In the genomic region with DNA sequence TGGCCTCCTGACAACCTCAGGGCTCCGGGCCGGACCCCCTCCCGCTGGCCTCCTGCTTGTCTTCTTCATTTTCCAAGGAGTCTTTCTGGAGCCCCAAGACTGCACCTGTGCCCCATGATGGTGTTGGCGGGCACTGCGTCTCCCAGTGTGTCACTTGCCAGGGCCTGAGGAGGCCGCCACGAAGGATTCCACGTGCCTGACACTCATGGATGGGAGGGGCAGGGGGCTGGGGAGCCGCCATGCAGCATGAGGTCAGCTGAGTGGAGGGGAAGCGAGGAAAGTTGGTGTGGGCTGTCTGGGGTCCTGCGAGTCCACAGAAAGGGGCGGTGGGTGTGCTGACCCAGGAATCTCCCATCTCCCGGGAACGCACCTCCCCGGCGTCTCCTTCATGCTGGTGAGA, we compare ENCODE assay signal across 26 cellular contexts.
"Had no signal": no experiment of that assay in that cellular context is flagged by ENCODE, and none has a peak within 500 bp of the region (broad histone marks: within the 10 kb centered on the region; RNA-seq: fewer than 3 reads in every experiment).

No MANE protein-coding gene starts in this region.

- H3K27me3 ChIP-seq: colonic mucosa, neutrophil, pancreas, testis, tibial artery had no signal

- H3K4me3 ChIP-seq: colonic mucosa, lung, pancreas, psoas muscle, testis, tibial artery had no signal

- H3K4me1 ChIP-seq: colonic mucosa, pancreas, psoas muscle, testis, tibial artery had no signal

- H3K36me3 ChIP-seq: colonic mucosa, neutrophil, pancreas had no signal

- H3K36me3 Mint-ChIP-seq: immature natural killer cell, memory B cell, natural killer cell, type B pancreatic cell had no signal

- H3K9me3 Mint-ChIP-seq: central memory CD8-positive, alpha-beta T cell; immature natural killer cell; memory B cell; natural killer cell; stimulated activated naive CD8-positive, alpha-beta T cell treated with anti-CD3 and anti-CD28 coated beads, Interleukin-15, amount 100 ng/mL, for 72 hours; type B pancreatic cell had no signal

- H3K27ac ChIP-seq: colonic mucosa, neutrophil, pancreas, psoas muscle, testis, tibial artery had no signal

- H3K4me1 Mint-ChIP-seq: central memory CD8-positive, alpha-beta T cell; natural killer cell; stimulated activated naive CD8-positive, alpha-beta T cell treated with anti-CD3 and anti-CD28 coated beads, Interleukin-15, amount 100 ng/mL, for 72 hours had no signal

- H3K27ac Mint-ChIP-seq: memory B cell; natural killer cell; stimulated activated naive CD8-positive, alpha-beta T cell treated with anti-CD3 and anti-CD28 coated beads, Interleukin-15, amount 100 ng/mL, for 72 hours had no signal

- DNase-seq: colonic mucosa; dermis blood vessel endothelial cell; effector memory CD4-positive, alpha-beta T cell; hypothalamus; immature natural killer cell; natural killer cell; pancreas; psoas muscle; right cardiac atrium; stimulated activated CD4-positive, alpha-beta T cell treated with anti-CD3 and anti-CD28 coated beads, Interleukin-15, amount 100 ng/mL, for 24 hours; stimulated activated CD4-positive, alpha-beta T cell treated with anti-CD3 and anti-CD28 coated beads, Interleukin-2, amount 100 ng/mL, for 48 hours; stimulated activated naive CD4-positive, alpha-beta T cell; stimulated activated naive CD8-positive, alpha-beta T cell treated with anti-CD3 and anti-CD28 coated beads, Interleukin-15, amount 100 ng/mL, for 72 hours; substantia nigra had no signal

- FAIRE-seq: endometrium, frontal cortex, keratinocyte, pancreas, small intestine had no signal

- H3K27me3 Mint-ChIP-seq: memory B cell, type B pancreatic cell had no signal

- ATAC-seq: left lobe of liver; natural killer cell; psoas muscle; right cardiac atrium; stimulated activated naive CD8-positive, alpha-beta T cell treated with anti-CD3 and anti-CD28 coated beads, Interleukin-15, amount 100 ng/mL, for 72 hours had no signal

- H3K9me3 ChIP-seq: colonic mucosa, neutrophil, pancreas, psoas muscle, testis, tibial artery had no signal

- H3K4me3 Mint-ChIP-seq: central memory CD8-positive, alpha-beta T cell; immature natural killer cell; memory B cell; natural killer cell; stimulated activated naive CD8-positive, alpha-beta T cell treated with anti-CD3 and anti-CD28 coated beads, Interleukin-15, amount 100 ng/mL, for 72 hours had no signal
